In genomic region chr17:46979023-46979870, GRCh38 we compare ENCODE assay signal across 9 cellular contexts. TPM values are rescaled to one million over a fixed set of nuclear protein-coding genes. Genes with fewer than 3 reads are reported as not detected.
A peak's percentile ranks its signal among the peaks of the same experiment; 100 is the strongest.
DNase-seq lines count a peak whose midpoint lies in the region; ATAC-seq, FAIRE-seq and TF ChIP-seq lines count a peak whose summit lies in the region.
"Had no signal": no experiment of that assay in that cellular context is flagged by ENCODE, and none has a peak within 500 bp of the region (broad histone marks: within the 10 kb centered on the region; RNA-seq: fewer than 3 reads in every experiment).

RPRML (minus strand) TSS chr17:46979253; CDS start chr17:46979007, 246 bp downstream.

- peaks cover 39% of the 10 kb centered on the region for H3K27me3 Mint-ChIP-seq in GM23338 (ENCODE audit: insufficient read depth, low read depth, poor library complexity)
- H3K27me3 Mint-ChIP-seq in immature natural killer cell (ENCODE audit: low read depth in 3 of 3): peaks cover 13 to 20% (median 13%) of the 10 kb centered on the region in 3 donors

- no peaks in the 10 kb centered on the region for H3K36me3 ChIP-seq in A673 (ENCODE audit: insufficient read depth, low read length, poor library complexity, severe bottlenecking)
- H3K36me3 ChIP-seq in GM23338 (ENCODE audit: insufficient read depth): no peaks in the 10 kb centered on the region
- no peaks in the 10 kb centered on the region for H3K36me3 ChIP-seq in Peyer's patch
- H3K36me3 ChIP-seq in GM12878 (ENCODE audit: control insufficient read depth in 2 of 2, insufficient read depth in 2 of 2, low read length in 1 of 2): no peaks in the 10 kb centered on the region

- H2AFZ ChIP-seq in GM23338 (peak within 1 kb of the TSS; percentile 84), GM12878 (ENCODE audit: control insufficient read depth, low read depth, low read length) (no peak within 1 kb of the TSS)

- peak within 1 kb of the TSS; percentile 33 for H3K4me3 ChIP-seq in A673 (ENCODE audit: low read depth, low read length, poor library complexity, severe bottlenecking)
- H3K4me3 ChIP-seq in GM23338: peak within 1 kb of the TSS; percentile 76
- peak within 1 kb of the TSS; percentile 30 to 62 (median 62) for H3K4me3 ChIP-seq in Peyer's patch
- peak within 1 kb of the TSS; percentile 36; the same call in 1 of the 2 replicates for H3K4me3 ChIP-seq in GM12878

- in situ Hi-C loops in GM12878 (cut with MboI): no loop called here

- H3K36me3 Mint-ChIP-seq in GM23338 (ENCODE audit: low read depth): peaks cover 5% of the 10 kb centered on the region; the same call in 2 of the 3 replicates
- H3K36me3 Mint-ChIP-seq in immature natural killer cell: peaks cover 0 to 11% (median 9%) of the 10 kb centered on the region in 3 donors

- SMC1A ChIA-PET in GM12878 (lab: Charles Lee; ENCODE audit: uncharacterized antibody, unreplicated experiment): no interaction called here

- H3K9ac ChIP-seq in GM12878 (ENCODE audit: control insufficient read depth, insufficient read depth, low read length): no peak within 1 kb of the TSS

- peaks cover 47% of the 10 kb centered on the region for H3K4me1 Mint-ChIP-seq in GM23338
- H3K4me1 Mint-ChIP-seq in immature natural killer cell: peaks cover 8 to 17% of the 10 kb centered on the region in 2 donors

- POLR2A ChIA-PET in A673 (lab: Charles Lee; ENCODE audit: low non-redundant PET) (no interaction called here), GM12878 (lab: Charles Lee) (no interaction called here)

- RAD21 ChIA-PET in GM12878 (lab: Charles Lee; ENCODE audit: unreplicated experiment): no interaction called here

- CTCF ChIA-PET in A673 (lab: Charles Lee): no interaction called here
- CTCF ChIA-PET in GM12878 (lab: Yijun Ruan, JAX): no interaction called here

- peaks cover 44% of the 10 kb centered on the region for H3K27me3 ChIP-seq in A673 (replicated peaks; ENCODE audit: insufficient read depth, low read depth, low read length, poor library complexity)
- H3K27me3 ChIP-seq in GM23338 (ENCODE audit: insufficient read depth): peaks cover 27% of the 10 kb centered on the region
- H3K27me3 ChIP-seq in Peyer's patch: peaks cover 0 to 18% of the 10 kb centered on the region in 2 donors
- H3K27me3 ChIP-seq in GM12878 (replicated peaks in 1 of 2; ENCODE audit: control insufficient read depth in 2 of 2, insufficient read depth in 2 of 2, low read length in 1 of 2): peaks cover 5 to 23% of the 10 kb centered on the region in 2 experiments

- H3K27ac ChIP-seq in A673 (ENCODE audit: low read depth, low read length, poor library complexity, severe bottlenecking) (no peak within 1 kb of the TSS), GM23338 (ENCODE audit: low read depth) (no peak within 1 kb of the TSS), Peyer's patch (no peak within 1 kb of the TSS), GM12878 (ENCODE audit: control insufficient read depth, insufficient read depth) (no peak within 1 kb of the TSS)

- H3K9me2 ChIP-seq in GM23338 (ENCODE audit: insufficient read depth): 0 out of 2 replicates have a peak, but pooled peaks cover 3% of the 10 kb centered on the region

- DNase-seq in A673 (ENCODE audit: low spot score): peak; percentile 40
- DNase-seq in GM23338 (ENCODE audit: low spot score): peak; percentile 64
- DNase-seq in Peyer's patch: peak in 1 of 3 donors; percentile 55
- no peak for DNase-seq in GM12878 (ENCODE audit: low read depth, low spot score)
- DNase-seq in immature natural killer cell: no peak
- DNase-seq in stimulated activated CD4-positive, alpha-beta T cell treated with anti-CD3 and anti-CD28 coated beads, Interleukin-12 subunit alpha, Interleukin-12 subunit beta, amount 100 ng/mL, for 48 hours (ENCODE audit: low read depth in 2 of 3, low spot score in 1 of 3): peak; percentile 8 to 34 (median 18)

- H3K9me3 ChIP-seq in A673 (ENCODE audit: low read depth, low read length, poor library complexity, severe bottlenecking) (no peaks in the 10 kb centered on the region), Peyer's patch (no peaks in the 10 kb centered on the region), GM12878 (replicated peaks; ENCODE audit: control insufficient read depth, insufficient read depth, low read length) (no peaks in the 10 kb centered on the region)

- TF ChIP-seq RAD21 in GM12878 (IDR thresholded peaks at IDR 0.05; ENCODE audit: insufficient read depth, low read depth, low read length): no peak

- ATAC-seq in GM23338 (peak; percentile 36), GM12878 (peak; percentile 77), HG02610 (IDR thresholded peaks at IDR 0.05; ENCODE audit: unreplicated experiment) (no peak), HG02798 (IDR thresholded peaks at IDR 0.05; ENCODE audit: poor library complexity, unreplicated experiment) (no peak)

- H4K20me1 ChIP-seq in GM23338 (replicated peaks; ENCODE audit: insufficient read depth) (no peaks in the 10 kb centered on the region), GM12878 (ENCODE audit: control insufficient read depth, insufficient read depth) (no peaks in the 10 kb centered on the region)

- H3K4me3 Mint-ChIP-seq in GM23338 (peak within 1 kb of the TSS; percentile 93), immature natural killer cell (peak within 1 kb of the TSS; percentile 66 to 86 (median 77))

- no peak for TF ChIP-seq CTCF in A673 (conservative IDR thresholded peaks at IDR 0.05; ENCODE audit: low read depth, low read length)
- no peak for TF ChIP-seq CTCF in GM23338 (conservative IDR thresholded peaks at IDR 0.05; ENCODE audit: low read depth in 2 of 2)
- no peak for TF ChIP-seq CTCF in Peyer's patch (IDR thresholded peaks at IDR 0.05)
- TF ChIP-seq CTCF in GM12878 (IDR thresholded peaks at IDR 0.05 in 2 of 3, conservative IDR thresholded peaks at IDR 0.05 in 1 of 3; ENCODE audit: control insufficient read depth in 2 of 3, extremely low read depth in 1 of 3, insufficient read depth in 1 of 3, low read depth in 3 of 3, low read length in 3 of 3): no peak

- FAIRE-seq in GM12878 (lab: Jason Lieb, UNC): no peak
- FAIRE-seq: GM18507 had no signal

- WGBS in GM12878 (ENCODE audit: insufficient coverage, insufficient replicate concordance, low lambda C conversion rate, missing lambda C conversion rate): under 1% methylated on average over 56 of the region's 73 CpGs

- H3K27ac Mint-ChIP-seq in GM23338 (no peak within 1 kb of the TSS), immature natural killer cell (no peak within 1 kb of the TSS)

- TF ChIP-seq EP300 in GM12878 (IDR thresholded peaks at IDR 0.05; ENCODE audit: borderline replicate concordance in 1 of 2, control insufficient read depth in 1 of 2, low read depth in 2 of 2, low read length in 2 of 2): no peak

- H3K9me3 Mint-ChIP-seq in GM23338: no peaks in the 10 kb centered on the region; the same call in 2 of the 3 replicates
- H3K9me3 Mint-ChIP-seq in immature natural killer cell: no peaks in the 10 kb centered on the region

- intact Hi-C loops in A673 (cut with micrococcal nuclease; ENCODE audit: unreplicated experiment) (no loop called here), GM12878 (cut with micrococcal nuclease; ENCODE audit: unreplicated experiment) (no loop called here)

- peaks cover 7% of the 10 kb centered on the region; the same call in 1 of the 2 replicates for H3F3A ChIP-seq in GM23338 (replicated peaks; ENCODE audit: low read depth)

- H3K4me2 ChIP-seq in GM23338: peak within 1 kb of the TSS; percentile 88
- H3K4me2 ChIP-seq in GM12878 (ENCODE audit: control insufficient read depth, insufficient read depth): peak within 1 kb of the TSS; percentile 75

- H3K79me2 ChIP-seq in GM23338 (replicated peaks; ENCODE audit: insufficient read depth) (no peaks in the 10 kb centered on the region), GM12878 (ENCODE audit: control insufficient read depth, insufficient read depth, low read length) (no peaks in the 10 kb centered on the region)

- TF ChIP-seq POLR2A in Peyer's patch (IDR thresholded peaks at IDR 0.05): no peak
- no peak; the same call in 1 of the 2 replicates for TF ChIP-seq POLR2A in GM12878 (IDR thresholded peaks at IDR 0.05; ENCODE audit: low read depth, low read length)

- BruUV-seq in A673 (replicated peaks; lab: Mats Ljungman, UMichigan) (no TSS peak), GM12878 (replicated peaks; lab: Mats Ljungman, UMichigan) (no TSS peak)

- H3K4me1 ChIP-seq in A673 (ENCODE audit: insufficient read depth, low read length, poor library complexity, severe bottlenecking): no peaks in the 10 kb centered on the region
- H3K4me1 ChIP-seq in GM23338 (ENCODE audit: insufficient read depth): peaks cover 41% of the 10 kb centered on the region
- H3K4me1 ChIP-seq in Peyer's patch: peaks cover 0 to 20% (median 14%) of the 10 kb centered on the region in 4 donors
- no peaks in the 10 kb centered on the region for H3K4me1 ChIP-seq in GM12878 (ENCODE audit: control insufficient read depth, insufficient read depth, low read length)

TF ChIP-seq in GM23338, 12 proteins besides CTCF, POLR2A, EP300 and RAD21 (continues in another document):
- no peak for TF ChIP-seq NANOG (IDR thresholded peaks at IDR 0.05; ENCODE audit: borderline replicate concordance)
- TF ChIP-seq POLR2AphosphoS5 (IDR thresholded peaks at IDR 0.05; ENCODE audit: low read depth): 0 out of 2 replicates have a peak, but pooled peaks have one; percentile 40

TF ChIP-seq in GM12878, 131 proteins besides CTCF, POLR2A, EP300 and RAD21:
- TF ChIP-seq PML (IDR thresholded peaks at IDR 0.05; ENCODE audit: low read length) (no peak), SUZ12 (IDR thresholded peaks at IDR 0.05; ENCODE audit: unreplicated experiment) (peak; percentile 85)

RNA-seq across cellular contexts. Expression of gene RPRML, which starts in this region (rescaled TPM):
- total RNA-seq in A673 (2021) (not detected in 2 replicates), Peyer's patch (under 1 TPM in 1 of 4 donors, not detected in 3; 0.88 TPM), GM12878 (2014; rRNA removed) (not detected in 2 replicates), GM12878 (2014; rRNA removed; fragmentation: Illumina TruSeq; extraction: Trizol) (not detected in 2 replicates), GM12878 (2021) (not detected in 2 replicates)
- total RNA-seq in GM23338 (2014; rRNA removed; shearing (Covaris generic)): 8.4 and 16.4 TPM in 2 replicates
- polyA plus RNA-seq in GM23338 (2016; fragmentation: Nextera tagmentation; extraction: Ambion mirVana) (2.1 and 3.4 TPM in 2 replicates), GM12878 (2011; rRNA removed) (not detected in 2 replicates), GM12878 (2014; fragmentation: Illumina TruSeq; extraction: Trizol) (not detected in 2 replicates), GM12878 (2014; fragmentation: Nextera tagmentation; extraction: Ambion mirVana) (not detected), GM12878 (2014; rRNA removed) (not detected in 2 replicates), GM12878 (2016; fragmentation: Nextera tagmentation; extraction: Ambion mirVana) (not detected), immature natural killer cell (not detected)
- total RNA-seq in GM12878 (2013; cell fraction: nucleolus; rRNA removed): not detected in 2 replicates
- polyA plus RNA-seq in GM12878 (2011; ENCODE audit: low read depth): not detected
- polyA plus RNA-seq in GM12878 (2011; cell fraction: cytosol; rRNA removed): not detected in 2 replicates
- not detected in 2 replicates for polyA plus RNA-seq in GM12878 (2011; cell fraction: nucleus; rRNA removed)
- not detected in 2 replicates for polyA plus RNA-seq in GM12878 (2012)
- polyA minus RNA-seq in GM12878 (2011; rRNA and poly(A)+ RNA removed): not detected in 2 replicates
- polyA minus RNA-seq in GM12878 (2011; cell fraction: cytosol; rRNA and poly(A)+ RNA removed): not detected in 2 replicates
- not detected in 2 replicates for polyA minus RNA-seq in GM12878 (2011; cell fraction: nucleus; rRNA and poly(A)+ RNA removed)

Comparison
In these comparisons a context has a peak if more than half of its experiments do, and no peak if none do; other contexts are left out.
1. Peak in DNase-seq and H3K4me3 ChIP-seq in A673; RNA of the gene not detected or under 1 TPM.
2. Peak in ATAC-seq, H3K4me3 ChIP-seq and H3K4me2 ChIP-seq in GM12878; RNA of the gene not detected or under 1 TPM.
3. DNase-seq: peak in GM23338 (single experiment) and stimulated activated CD4-positive, alpha-beta T cell treated with anti-CD3 and anti-CD28 coated beads, Interleukin-12 subunit alpha, Interleukin-12 subunit beta, amount 100 ng/mL, for 48 hours (3 of 3); none in GM12878 (single experiment) and immature natural killer cell (0 of 3).
4. Peak in every context shown above with its lines, with median percentiles within 50 percentile points of each other: H3K4me3 ChIP-seq.